In the genomic region with DNA sequence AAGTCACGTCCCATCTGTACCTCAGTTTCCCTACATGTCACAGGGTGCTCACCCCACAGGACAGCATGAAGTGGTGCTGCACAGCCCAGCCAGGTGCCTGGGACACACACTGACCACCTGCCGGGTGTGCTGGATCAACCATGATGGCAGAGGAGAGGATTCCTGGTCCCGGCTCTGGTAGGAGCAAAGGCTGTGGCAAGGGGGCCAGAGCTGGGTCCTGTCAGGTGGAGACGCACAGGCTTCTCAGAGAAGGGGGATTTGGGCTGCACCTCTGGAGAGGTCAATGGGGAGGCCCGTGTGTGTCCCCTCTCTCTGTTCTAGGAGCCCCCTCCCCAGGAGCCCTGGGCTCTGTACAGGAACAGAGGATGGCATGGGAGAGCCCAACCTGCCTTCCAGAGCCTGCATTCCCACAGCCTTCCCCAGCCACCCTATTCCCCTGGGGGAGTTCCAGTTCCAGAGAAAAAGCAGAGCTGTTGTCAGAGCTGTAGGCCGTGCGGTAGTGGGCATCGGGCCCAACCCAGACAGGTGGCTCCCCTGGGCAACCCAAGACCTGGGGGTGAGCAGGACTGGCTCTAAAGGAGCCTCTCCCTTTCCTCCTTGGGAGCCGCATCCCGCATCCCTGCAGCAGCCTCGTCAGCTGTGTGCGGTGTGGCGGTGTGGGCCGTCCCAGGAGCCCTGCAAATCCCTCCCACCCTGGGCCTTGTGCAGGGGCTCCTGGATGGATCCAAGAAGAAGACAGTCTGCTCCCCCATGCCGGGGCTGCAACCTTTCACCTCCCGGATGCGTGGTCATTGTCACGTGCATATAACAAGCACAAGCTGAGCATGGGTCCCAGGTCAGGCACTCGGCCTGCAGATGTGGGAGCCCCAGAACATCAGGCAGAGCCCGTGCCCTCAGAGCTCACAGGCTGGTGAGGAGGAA, we compare ENCODE assay signal across 20 cellular contexts. TPM values are rescaled to one million over a fixed set of nuclear protein-coding genes. Genes with fewer than 3 reads are reported as not detected.
DNase-seq lines count a peak whose midpoint lies in the region; ATAC-seq and TF ChIP-seq lines count a peak whose summit lies in the region.
"Had no signal": no experiment of that assay in that cellular context is flagged by ENCODE, and none has a peak within 500 bp of the region (broad histone marks: within the 10 kb centered on the region; RNA-seq: fewer than 3 reads in every experiment).

No MANE protein-coding gene starts in this region.

- H3K36me3 Mint-ChIP-seq in progenitor cell of endocrine pancreas (ENCODE audit: insufficient read depth): no peaks in the 10 kb centered on the region
- no peaks in the 10 kb centered on the region for H3K36me3 Mint-ChIP-seq in T-cell
- H3K36me3 Mint-ChIP-seq: natural killer cell had no signal

- H3K4me3 Mint-ChIP-seq in progenitor cell of endocrine pancreas (ENCODE audit: low read depth) (no peak overlapping the region), T-cell (no peak overlapping the region)
- H3K4me3 Mint-ChIP-seq: activated T-helper 17 cell treated with anti-CD3 and anti-CD28 coated beads, Interleukin-2, amount 50 U/mL, for 72 hours; HFFc6; natural killer cell had no signal

- peaks cover 22% of the 10 kb centered on the region for H3K4me1 Mint-ChIP-seq in progenitor cell of endocrine pancreas (ENCODE audit: low read depth)
- peaks cover 5 to 10% (median 8%) of the 10 kb centered on the region in 3 donors for H3K4me1 Mint-ChIP-seq in T-cell
- H3K4me1 Mint-ChIP-seq: activated T-helper 17 cell treated with anti-CD3 and anti-CD28 coated beads, Interleukin-2, amount 50 U/mL, for 72 hours had no signal

- DNase-seq in DMS53 (lab: John Stamatoyannopoulos, UW) (peak; percentile 41), DMS53 treated with DMSO at 0.1 percent for 48 hours (lab: John Stamatoyannopoulos, UW; ENCODE audit: unreplicated experiment) (no peak), NCI-H1092 treated with DMSO at 0.1 percent for 48 hours (lab: John Stamatoyannopoulos, UW) (peak; percentile 85), progenitor cell of endocrine pancreas (ENCODE audit: low spot score, unreplicated experiment) (no peak), T-cell (no peak), NOMO-1 (lab: John Stamatoyannopoulos, UW; ENCODE audit: unreplicated experiment in 2 of 2) (no peak)
- DNase-seq in activated CD8-positive, alpha-beta memory T cell treated with anti-CD3 and anti-CD28 coated beads, Interleukin-2, amount 50 U/mL, for 48 hours: peak; percentile 36
- DNase-seq: 8988T; activated CD4-positive, alpha-beta T cell treated with anti-CD3 and anti-CD28 coated beads, Interleukin-2, amount 50 U/mL, for 48 hours; C1 segment of cervical spinal cord; esophagus squamous epithelium; HFFc6; mammary epithelial cell; natural killer cell; NCI-H524 treated with DMSO at 0.1 percent for 48 hours had no signal

- CTCF ChIA-PET in T-cell (lab: Charles Lee): interaction anchor here in 1 of 2 donors (0.6 kb wide), 1 partner anchor 9 kb away, joined by 8 read pairs; no protein-coding TSS in a partner anchor

- peak overlapping the region; percentile 49 for H3K27ac Mint-ChIP-seq in progenitor cell of endocrine pancreas
- no peak overlapping the region for H3K27ac Mint-ChIP-seq in T-cell
- H3K27ac Mint-ChIP-seq: activated T-helper 17 cell treated with anti-CD3 and anti-CD28 coated beads, Interleukin-2, amount 50 U/mL, for 72 hours; HFFc6; natural killer cell had no signal

- H3K27me3 Mint-ChIP-seq in progenitor cell of endocrine pancreas (no peaks in the 10 kb centered on the region), T-cell (peaks cover 4 to 8% of the 10 kb centered on the region in 2 donors)

- TF ChIP-seq CTCF in progenitor cell of endocrine pancreas (IDR thresholded peaks at IDR 0.05; ENCODE audit: unreplicated experiment): no peak

- no peaks in the 10 kb centered on the region for H3K9me3 Mint-ChIP-seq in progenitor cell of endocrine pancreas (ENCODE audit: low read depth)
- no peaks in the 10 kb centered on the region for H3K9me3 Mint-ChIP-seq in T-cell
- H3K9me3 Mint-ChIP-seq: activated T-helper 17 cell treated with anti-CD3 and anti-CD28 coated beads, Interleukin-2, amount 50 U/mL, for 72 hours; natural killer cell had no signal

- ATAC-seq in T-cell (replicated peaks in 1 of 4): no peak
- no peak for ATAC-seq in HG03378 (IDR thresholded peaks at IDR 0.05; ENCODE audit: unreplicated experiment)
- ATAC-seq: activated T-helper 17 cell treated with anti-CD3 and anti-CD28 coated beads, Interleukin-2, amount 50 U/mL, for 72 hours; natural killer cell had no signal

- POLR2A ChIA-PET in T-cell (lab: Charles Lee): interaction anchor here in 1 of 2 donors (0.6 kb wide), 1 partner anchor 656 kb away, joined by 13 read pairs; no protein-coding TSS in a partner anchor

RNA-seq across cellular contexts. Expression of a gene that starts 2.9 kb away (rescaled TPM):
- total RNA-seq in progenitor cell of endocrine pancreas (40.1 and 40.3 TPM in 2 replicates), T-cell (1 to 10 TPM in 2 of 5 donors, not detected in 3; 1.3 to 1.7 TPM)
- total RNA-seq: activated T-helper 17 cell treated with anti-CD3 and anti-CD28 coated beads, Interleukin-2, amount 50 U/mL, for 72 hours; HFFc6; LHCN-M2; mammary epithelial cell; natural killer cell; pulmonary artery endothelial cell had no signal

RNA-seq across cellular contexts. Expression of a gene that starts 32.7 kb away (rescaled TPM):
- not detected in 2 replicates for total RNA-seq in progenitor cell of endocrine pancreas
- under 1 TPM in 1 of 5 donors, not detected in 4; 0.38 TPM for total RNA-seq in T-cell
- total RNA-seq: activated T-helper 17 cell treated with anti-CD3 and anti-CD28 coated beads, Interleukin-2, amount 50 U/mL, for 72 hours; HFFc6; LHCN-M2; mammary epithelial cell; natural killer cell; pulmonary artery endothelial cell; RPMI7951 had no signal

RNA-seq across cellular contexts. Expression of a gene that starts 48.2 kb away (rescaled TPM):
- total RNA-seq in progenitor cell of endocrine pancreas: 0.77 TPM in 1 of 2 replicates, not detected in the other
- total RNA-seq in T-cell: 1 to 10 TPM in 2 of 5 donors, not detected in 3; 1.2 to 1.3 TPM
- total RNA-seq: activated T-helper 17 cell treated with anti-CD3 and anti-CD28 coated beads, Interleukin-2, amount 50 U/mL, for 72 hours; esophagus squamous epithelium; HFFc6; LHCN-M2; mammary epithelial cell; natural killer cell; pulmonary artery endothelial cell; RPMI7951 had no signal

Comparison
In these comparisons a context has a peak if more than half of its experiments do, and no peak if none do; other contexts are left out.
1. DNase-seq: peak in DMS53 (single experiment), NCI-H1092 treated with DMSO at 0.1 percent for 48 hours (single experiment) and activated CD8-positive, alpha-beta memory T cell treated with anti-CD3 and anti-CD28 coated beads, Interleukin-2, amount 50 U/mL, for 48 hours (single experiment); none in DMS53 treated with DMSO at 0.1 percent for 48 hours (single experiment), progenitor cell of endocrine pancreas (single experiment), T-cell (0 of 34) and NOMO-1 (0 of 2).
2. RNA of a gene that starts 2.9 kb away (total RNA-seq): 40.1 to 40.3 TPM in progenitor cell of endocrine pancreas; 1.3 to 1.7 TPM in T-cell; every median in the first group is over 10 times any median in the second.